18 cellular contexts compared by ENCODE assay signal in the genomic region with DNA sequence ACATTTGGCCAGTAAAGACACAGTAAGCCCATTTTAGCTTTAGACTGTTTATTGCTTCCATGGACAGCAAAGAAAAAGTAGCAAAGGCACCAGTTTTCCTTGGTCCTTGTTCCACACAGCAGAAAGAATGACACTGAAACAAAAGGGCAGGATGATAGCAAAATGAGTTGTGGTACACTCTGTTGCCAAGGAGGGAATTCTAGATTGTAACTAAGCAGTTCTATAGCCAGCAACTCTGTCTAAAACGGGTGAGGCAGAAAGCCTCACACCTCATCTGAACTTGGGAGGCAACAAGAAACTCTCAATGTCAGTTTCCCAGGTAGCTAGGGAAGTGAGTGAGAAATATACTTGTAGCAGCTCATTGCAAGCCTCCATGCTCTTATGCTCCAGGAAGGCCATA. TPM values are rescaled to one million over a fixed set of nuclear protein-coding genes. Genes with fewer than 3 reads are reported as not detected.
DNase-seq lines count a peak whose midpoint lies in the region; ATAC-seq, FAIRE-seq and TF ChIP-seq lines count a peak whose summit lies in the region.
"Had no signal": no experiment of that assay in that cellular context is flagged by ENCODE, and none has a peak within 500 bp of the region (broad histone marks: within the 10 kb centered on the region; RNA-seq: fewer than 3 reads in every experiment).

No MANE protein-coding gene starts in this region.

- H3K4me3 Mint-ChIP-seq in CD4-positive, alpha-beta memory T cell, result no peak overlapping the region
- H3K4me3 Mint-ChIP-seq in activated T-helper 17 cell treated with anti-CD3 and anti-CD28 coated beads, Interleukin-2, amount 50 U/mL, for 72 hours, result no peak overlapping the region
- H3K4me3 Mint-ChIP-seq: CD4-positive, alpha-beta T cell had no signal

- no peak overlapping the region for H3K4ac ChIP-seq in H1 (replicated peaks; ENCODE audit: insufficient read length, low read depth, low read length)

- DNase-seq in Right ventricle myocardium superior (no peak), right cardiac atrium (no peak), SJSA1 (ENCODE audit: low read depth in 1 of 2, low spot score in 2 of 2) (no peak), H1 (ENCODE audit: low read depth in 1 of 2, low spot score in 2 of 2) (no peak)
- DNase-seq in CD4-positive, alpha-beta memory T cell, result no peak
- DNase-seq: CD4-positive, alpha-beta T cell; DMS153; GF-D8; GOT3; NCI-H1105 treated with DMSO at 0.1 percent for 48 hours; NCI-H1694; NCI-H510A treated with DMSO at 0.1 percent for 48 hours; NCI-H774; SJCRH30 had no signal

- TF ChIP-seq CTCF in H1 (IDR thresholded peaks at IDR 0.05; ENCODE audit: control extremely low read depth in 1 of 3, insufficient read depth in 1 of 3, low read depth in 1 of 3, low read length in 3 of 3), result no peak

- H2BK5ac ChIP-seq in H1 (ENCODE audit: low read depth, low read length), result peak overlapping the region; percentile 26; the same call in 1 of the 2 replicates

- no peaks in the 10 kb centered on the region for H3K36me3 Mint-ChIP-seq in CD4-positive, alpha-beta memory T cell
- H3K36me3 Mint-ChIP-seq in activated T-helper 17 cell treated with anti-CD3 and anti-CD28 coated beads, Interleukin-2, amount 50 U/mL, for 72 hours (ENCODE audit: low read depth), result no peaks in the 10 kb centered on the region

- peak overlapping the region; percentile 36 for H2BK20ac ChIP-seq in H1 (ENCODE audit: low read length)

- H2AK5ac ChIP-seq in H1 (ENCODE audit: low read depth, low read length), result no peak overlapping the region

- no peaks in the 10 kb centered on the region for H3K23me2 ChIP-seq in H1 (ENCODE audit: low read depth, low read length)

- no peak overlapping the region for H3K4me3 ChIP-seq in right cardiac atrium (ENCODE audit: low read length)
- no peak overlapping the region for H3K4me3 ChIP-seq in SJSA1
- no peak overlapping the region for H3K4me3 ChIP-seq in H1 (ENCODE audit: extremely low read depth in 1 of 4, insufficient read depth in 2 of 4, low read depth in 3 of 4, low read length in 4 of 4)
- H3K4me3 ChIP-seq in skeletal muscle satellite cell (ENCODE audit: low read length), result no peak overlapping the region
- H3K4me3 ChIP-seq in CD4-positive, alpha-beta memory T cell (ENCODE audit: low read length in 2 of 2), result no peak overlapping the region
- H3K4me3 ChIP-seq: SJCRH30 had no signal

- H3K27me3 ChIP-seq in right cardiac atrium (ENCODE audit: control insufficient read depth, insufficient read depth) (no peaks in the 10 kb centered on the region), SJSA1 (replicated peaks) (no peaks in the 10 kb centered on the region), H1 (replicated peaks in 1 of 4; ENCODE audit: control insufficient read depth in 3 of 4, extremely low read depth in 1 of 4, insufficient read depth in 3 of 4, low read length in 3 of 4) (no peaks in the 10 kb centered on the region), skeletal muscle satellite cell (ENCODE audit: control insufficient read depth, insufficient read depth, low read length) (no peaks in the 10 kb centered on the region)
- H3K27me3 ChIP-seq in CD4-positive, alpha-beta memory T cell (ENCODE audit: insufficient read depth, low read length), result no peaks in the 10 kb centered on the region
- H3K27me3 ChIP-seq: SJCRH30 had no signal

- no peak overlapping the region for H3K9ac ChIP-seq in H1 (replicated peaks in 1 of 4; ENCODE audit: extremely low read depth in 1 of 4, low read depth in 3 of 4, low read length in 3 of 4)
- H3K9ac ChIP-seq in skeletal muscle satellite cell (ENCODE audit: low read depth, low read length), result no peak overlapping the region

- no peak overlapping the region for H3K14ac ChIP-seq in H1 (ENCODE audit: insufficient read length)

- H3K4me2 ChIP-seq in H1 (ENCODE audit: insufficient read depth in 1 of 2, low read depth in 2 of 2, low read length in 2 of 2) (no peak overlapping the region), skeletal muscle satellite cell (ENCODE audit: low read length) (peak overlapping the region; percentile 14)

- 47% methylated on average over 1 of the region's 1 CpG for WGBS in right cardiac atrium
- 72% methylated on average over 1 of the region's 1 CpG; no CpG with 5 or more reads in 1 of the 2 experiments for WGBS in H1 (ENCODE audit: extremely low coverage in 1 of 2, insufficient coverage in 1 of 2, insufficient read length in 1 of 2, insufficient replicate concordance in 2 of 2, low coverage in 1 of 2, low lambda C conversion rate in 2 of 2, missing lambda C conversion rate in 1 of 2), 2 experiments

- no peak overlapping the region; the same call in 1 of the 2 replicates for H2BK12ac ChIP-seq in H1 (ENCODE audit: low read depth, low read length)

- peaks cover 2% of the 10 kb centered on the region for H3K4me1 ChIP-seq in right cardiac atrium (ENCODE audit: control insufficient read depth, insufficient read depth, low read length)
- peaks cover 15% of the 10 kb centered on the region for H3K4me1 ChIP-seq in SJSA1 (replicated peaks)
- peaks cover 0 to 8% (median 4%) of the 10 kb centered on the region in 4 experiments; a peak in 4 of 7 replicates for H3K4me1 ChIP-seq in H1 (replicated peaks in 1 of 4; ENCODE audit: control insufficient read depth in 3 of 4, insufficient read depth in 4 of 4, low read length in 3 of 4)
- H3K4me1 ChIP-seq in skeletal muscle satellite cell (ENCODE audit: control insufficient read depth, insufficient read depth, low read length), result peaks cover 24% of the 10 kb centered on the region
- no peaks in the 10 kb centered on the region for H3K4me1 ChIP-seq in CD4-positive, alpha-beta memory T cell (ENCODE audit: insufficient read depth, low read length)
- H3K4me1 ChIP-seq: SJCRH30 had no signal

- no peak overlapping the region for H4K8ac ChIP-seq in H1 (ENCODE audit: extremely low read depth, insufficient read depth, low read length)

- no peak overlapping the region for H3K27ac Mint-ChIP-seq in CD4-positive, alpha-beta memory T cell
- H3K27ac Mint-ChIP-seq in activated T-helper 17 cell treated with anti-CD3 and anti-CD28 coated beads, Interleukin-2, amount 50 U/mL, for 72 hours, result no peak overlapping the region
- H3K27ac Mint-ChIP-seq: CD4-positive, alpha-beta T cell had no signal

- H3K56ac ChIP-seq in H1 (replicated peaks; ENCODE audit: insufficient read length, low read depth, low read length), result no peak overlapping the region

- H4K20me1 ChIP-seq in H1 (replicated peaks in 1 of 2; ENCODE audit: control insufficient read depth in 1 of 2, insufficient read depth in 2 of 2, low read length in 2 of 2), result no peaks in the 10 kb centered on the region

- POLR2A ChIA-PET in H1 (lab: Charles Lee; ENCODE audit: partially characterized antibody), result interaction anchor here (1.3 to 2.2 kb wide), 3 partner anchors 12 to 61 kb away, joined by 3 to 7 read pairs (median 6); no protein-coding TSS in a partner anchor
- POLR2A ChIA-PET in CD4-positive, alpha-beta memory T cell (lab: Charles Lee; ENCODE audit: partially characterized antibody), result no interaction called here

- intact Hi-C loops in Right ventricle myocardium superior (cut with DNase I) (no loop called here), right cardiac atrium (cut with DNase I) (no loop called here)
- intact Hi-C loops in CD4-positive, alpha-beta memory T cell (cut with micrococcal nuclease), result no loop called here

- H3K9me3 Mint-ChIP-seq in CD4-positive, alpha-beta memory T cell, result no peaks in the 10 kb centered on the region
- H3K9me3 Mint-ChIP-seq in activated T-helper 17 cell treated with anti-CD3 and anti-CD28 coated beads, Interleukin-2, amount 50 U/mL, for 72 hours, result no peaks in the 10 kb centered on the region
- H3K9me3 Mint-ChIP-seq: CD4-positive, alpha-beta T cell had no signal

- peak overlapping the region; percentile 9; the same call in 1 of the 2 replicates for H2BK15ac ChIP-seq in H1 (ENCODE audit: low read length)

- no peaks in the 10 kb centered on the region for H3K36me3 ChIP-seq in SJSA1
- H3K36me3 ChIP-seq in H1 (ENCODE audit: control insufficient read depth in 2 of 4, insufficient read depth in 4 of 4, low read length in 3 of 4), result no peaks in the 10 kb centered on the region
- H3K36me3 ChIP-seq in skeletal muscle satellite cell (ENCODE audit: insufficient read depth, low read length), result no peaks in the 10 kb centered on the region
- H3K36me3 ChIP-seq in CD4-positive, alpha-beta memory T cell (ENCODE audit: insufficient read depth, low read length), result no peaks in the 10 kb centered on the region
- H3K36me3 ChIP-seq: SJCRH30 had no signal

- H3K23ac ChIP-seq in H1 (ENCODE audit: insufficient read length), result no peak overlapping the region

- peak overlapping the region; percentile 50 for H2BK120ac ChIP-seq in H1 (replicated peaks; ENCODE audit: low read depth, low read length)

- peak; percentile 64 for ATAC-seq in Right ventricle myocardium superior (ENCODE audit: poor library complexity)
- no peak for ATAC-seq in right cardiac atrium
- no peak for ATAC-seq in activated T-helper 17 cell treated with anti-CD3 and anti-CD28 coated beads, Interleukin-2, amount 50 U/mL, for 72 hours (replicated peaks)
- ATAC-seq in SK-N-SH treated with all-trans-retinoic acid at 6 μM for 48 hours, result no peak

- no peak for TF ChIP-seq EP300 in H1 (IDR thresholded peaks at IDR 0.05; ENCODE audit: borderline replicate concordance in 1 of 2, low read depth in 2 of 2, low read length in 2 of 2)

- no peak for TF ChIP-seq RAD21 in H1 (IDR thresholded peaks at IDR 0.05 in 1 of 2, conservative IDR thresholded peaks at IDR 0.05 in 1 of 2; ENCODE audit: low read depth in 2 of 2, low read length in 2 of 2)

- CTCF ChIA-PET in H1 (lab: Charles Lee; ENCODE audit: partially characterized antibody), result interaction anchor here (1.0 kb wide), 1 partner anchor 8 kb away, joined by 3 read pairs; no protein-coding TSS in a partner anchor
- CTCF ChIA-PET in CD4-positive, alpha-beta memory T cell (lab: Charles Lee; ENCODE audit: partially characterized antibody), result no interaction called here

- H3K18ac ChIP-seq in H1 (ENCODE audit: extremely low read depth, low read length), result peak overlapping the region; percentile 26; the same call in 1 of the 2 replicates

- no peak for FAIRE-seq in H1 (lab: Jason Lieb, UNC)

- H4K5ac ChIP-seq in H1 (ENCODE audit: insufficient read length, low read depth, low read length), result no peak overlapping the region

- no peaks in the 10 kb centered on the region for H3K79me1 ChIP-seq in H1 (ENCODE audit: low read depth, low read length)

- H4K91ac ChIP-seq in H1 (replicated peaks; ENCODE audit: insufficient read length, low read length), result peak overlapping the region; percentile 14

- peak overlapping the region; percentile 60; the same call in 1 of the 2 replicates for H2AFZ ChIP-seq in H1 (ENCODE audit: low read length)

- H3K27ac ChIP-seq in right cardiac atrium (ENCODE audit: low read length) (no peak overlapping the region), SJSA1 (peak overlapping the region; percentile 5; the same call in 1 of the 2 replicates), H1 (ENCODE audit: low read depth, low read length) (no peak overlapping the region)
- no peak overlapping the region for H3K27ac ChIP-seq in CD4-positive, alpha-beta memory T cell (ENCODE audit: low read depth, low read length)
- H3K27ac ChIP-seq: 22Rv1, SJCRH30 had no signal

- no peaks in the 10 kb centered on the region for H3K27me3 Mint-ChIP-seq in CD4-positive, alpha-beta memory T cell
- no peaks in the 10 kb centered on the region for H3K27me3 Mint-ChIP-seq in activated T-helper 17 cell treated with anti-CD3 and anti-CD28 coated beads, Interleukin-2, amount 50 U/mL, for 72 hours
- H3K27me3 Mint-ChIP-seq: CD4-positive, alpha-beta T cell had no signal

- H3K79me2 ChIP-seq in H1 (ENCODE audit: control insufficient read depth in 1 of 2, insufficient read depth in 2 of 2, low read length in 2 of 2), result no peaks in the 10 kb centered on the region

- no peak for TF ChIP-seq POLR2A in H1 (IDR thresholded peaks at IDR 0.05; ENCODE audit: control extremely low read depth in 1 of 2, low read depth in 2 of 2, low read length in 2 of 2)

- H3K4me1 Mint-ChIP-seq in CD4-positive, alpha-beta memory T cell, result no peaks in the 10 kb centered on the region
- H3K4me1 Mint-ChIP-seq in activated T-helper 17 cell treated with anti-CD3 and anti-CD28 coated beads, Interleukin-2, amount 50 U/mL, for 72 hours, result no peaks in the 10 kb centered on the region

- H3K9me3 ChIP-seq in right cardiac atrium (ENCODE audit: control insufficient read depth, low read length) (no peaks in the 10 kb centered on the region), SJSA1 (replicated peaks) (no peaks in the 10 kb centered on the region), H1 (ENCODE audit: insufficient read depth in 2 of 2, low read depth in 1 of 2, low read length in 1 of 2) (no peaks in the 10 kb centered on the region), skeletal muscle satellite cell (replicated peaks; ENCODE audit: low read length) (no peaks in the 10 kb centered on the region)
- H3K9me3 ChIP-seq in CD4-positive, alpha-beta memory T cell (ENCODE audit: control insufficient read depth in 1 of 2, low read length in 2 of 2), result no peaks in the 10 kb centered on the region
- H3K9me3 ChIP-seq: SJCRH30 had no signal

RNA-seq across cellular contexts. Expression of a gene that starts 39.2 kb away (rescaled TPM):
- total RNA-seq in Right ventricle myocardium superior (4.9 TPM), right cardiac atrium (1 to 10 TPM; 6.6 to 8.5 (median 7.7) TPM)
- polyA plus RNA-seq in right cardiac atrium (3.5 TPM), H1 (2011; rRNA removed) (0.44 and 0.88 TPM in 2 replicates)
- total RNA-seq in SJSA1 (2014; rRNA removed; shearing (Covaris generic)), result 2.9 and 3.3 TPM in 2 replicates
- total RNA-seq in H1 (2021; fragmentation: NEBNext Ultra II Directional; extraction: Animal tissue kit (Norgen Biotek cat#: 25700)), result 2.6 TPM in 2 replicates
- polyA plus RNA-seq in H1 (2011; cell fraction: cytosol; rRNA removed), result 0.89 TPM
- 0.41 TPM for polyA plus RNA-seq in H1 (2011; cell fraction: nucleus; rRNA removed)
- polyA plus RNA-seq in H1 (2012, experiment 1 of 2), result 1.6 to 3.0 TPM (median 1.9 TPM) in 4 replicates
- 0.21 TPM for polyA plus RNA-seq in H1 (2012, experiment 2 of 2)
- 1.2 TPM for polyA plus RNA-seq in H1 (2013, experiment 1 of 2)
- 1.2 TPM for polyA plus RNA-seq in H1 (2013, experiment 2 of 2)
- polyA minus RNA-seq in H1 (2011; rRNA and poly(A)+ RNA removed), result 1.2 and 2.0 TPM in 2 replicates
- 2.1 TPM for polyA minus RNA-seq in H1 (2011; cell fraction: cytosol; rRNA and poly(A)+ RNA removed)
- 2.7 TPM for polyA minus RNA-seq in H1 (2011; cell fraction: nucleus; rRNA and poly(A)+ RNA removed)
- total RNA-seq in skeletal muscle satellite cell (2012; rRNA removed), result 3.0 and 4.2 TPM in 2 replicates
- 1 to 10 TPM; 3.7 to 4.1 TPM for total RNA-seq in CD4-positive, alpha-beta memory T cell
- 1 to 10 TPM; 1.7 to 2.0 TPM for polyA plus RNA-seq in CD4-positive, alpha-beta memory T cell
- total RNA-seq in activated T-helper 17 cell treated with anti-CD3 and anti-CD28 coated beads, Interleukin-2, amount 50 U/mL, for 72 hours, result 1 to 10 TPM; 1.6 to 2.2 TPM

RNA-seq across cellular contexts. Expression of a gene that starts 54.9 kb away (rescaled TPM):
- total RNA-seq in Right ventricle myocardium superior, result 4.9 TPM
- 10 to 100 TPM in 1 of 4 donors, 1 to 10 TPM in 3; 6.7 to 10.6 (median 8.3) TPM for total RNA-seq in right cardiac atrium
- polyA plus RNA-seq in right cardiac atrium, result 3.5 TPM
- 34.9 and 42.9 TPM in 2 replicates for total RNA-seq in SJSA1 (2014; rRNA removed; shearing (Covaris generic))
- total RNA-seq in H1 (2021; fragmentation: NEBNext Ultra II Directional; extraction: Animal tissue kit (Norgen Biotek cat#: 25700)), result 145 and 153 TPM in 2 replicates
- polyA plus RNA-seq in H1 (2011; rRNA removed), result 20.5 and 23.4 TPM in 2 replicates
- 45.3 TPM for polyA plus RNA-seq in H1 (2011; cell fraction: cytosol; rRNA removed)
- polyA plus RNA-seq in H1 (2011; cell fraction: nucleus; rRNA removed), result 30.0 TPM
- 42.5 to 55.1 TPM (median 50.9 TPM) in 4 replicates for polyA plus RNA-seq in H1 (2012, experiment 1 of 2)
- 5.4 TPM for polyA plus RNA-seq in H1 (2012, experiment 2 of 2)
- polyA plus RNA-seq in H1 (2013, experiment 1 of 2), result 46.6 TPM
- 39.5 TPM for polyA plus RNA-seq in H1 (2013, experiment 2 of 2)
- polyA minus RNA-seq in H1 (2011; rRNA and poly(A)+ RNA removed), result 55.5 and 65.6 TPM in 2 replicates
- polyA minus RNA-seq in H1 (2011; cell fraction: cytosol; rRNA and poly(A)+ RNA removed), result 84.8 TPM
- 136 TPM for polyA minus RNA-seq in H1 (2011; cell fraction: nucleus; rRNA and poly(A)+ RNA removed)
- total RNA-seq in skeletal muscle satellite cell (2012; rRNA removed), result 26.9 and 53.0 TPM in 2 replicates
- not detected for total RNA-seq in CD4-positive, alpha-beta memory T cell
- not detected for polyA plus RNA-seq in CD4-positive, alpha-beta memory T cell
- total RNA-seq in activated T-helper 17 cell treated with anti-CD3 and anti-CD28 coated beads, Interleukin-2, amount 50 U/mL, for 72 hours, result under 1 TPM; 0.11 to 0.32 TPM
- total RNA-seq: CD4-positive, alpha-beta T cell had no signal
